Comparison of ENCODE assay signal across 25 cellular contexts in the genomic region with DNA sequence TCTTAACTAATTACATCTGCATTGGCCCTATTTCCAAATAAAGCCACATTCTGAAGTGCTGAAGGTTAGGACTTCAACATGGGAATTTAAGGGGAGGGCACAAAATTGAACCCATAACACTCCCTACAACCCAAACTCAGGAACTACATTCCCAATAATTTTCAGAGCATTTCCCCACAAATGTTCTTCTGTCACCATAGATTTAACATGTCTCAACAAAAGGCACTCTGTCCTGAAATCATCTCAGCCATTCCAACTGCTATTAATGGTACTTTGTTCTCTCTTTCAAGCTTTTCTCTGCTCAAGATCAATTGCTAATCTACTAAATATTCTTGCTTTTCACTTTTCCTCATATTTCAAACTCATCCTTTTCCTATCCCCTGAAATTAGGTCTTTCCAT.
"Had no signal": no experiment of that assay in that cellular context is flagged by ENCODE, and none has a peak within 500 bp of the region (broad histone marks: within the 10 kb centered on the region; RNA-seq: fewer than 3 reads in every experiment).

No MANE protein-coding gene starts in this region.

- H3K4me3 ChIP-seq: esophagus squamous epithelium, heart left ventricle had no signal

- H3K27ac ChIP-seq: brain microvascular endothelial cell, epithelial cell of prostate, esophagus squamous epithelium, heart left ventricle had no signal

- DNase-seq: activated CD4-positive, alpha-beta memory T cell treated with anti-CD3 and anti-CD28 coated beads, Interleukin-2, amount 10 ng/mL, durations not matched to agents 7 days and 5 days; activated CD4-positive, alpha-beta T cell treated with anti-CD3 and anti-CD28 coated beads for 1 hour; activated CD4-positive, alpha-beta T cell treated with anti-CD3 and anti-CD28 coated beads for 4 hours; activated CD4-positive, alpha-beta T cell treated with anti-CD3 and anti-CD28 coated beads, Interleukin-2, amount 10 ng/mL, durations not matched to agents 7 days and 5 days; activated CD4-positive, alpha-beta T cell treated with anti-CD3 and anti-CD28 coated beads, Interleukin-2, amount 50 U/mL, for 4 hours; activated CD8-positive, alpha-beta memory T cell treated with anti-CD3 and anti-CD28 coated beads, Interleukin-2, amount 50 U/mL, for 48 hours; activated gamma-delta T cell; activated naive CD4-positive, alpha-beta T cell; activated naive CD4-positive, alpha-beta T cell treated with anti-CD3 and anti-CD28 coated beads, Interleukin-2, amount 10 ng/mL, durations not matched to agents 7 days and 5 days; activated naive CD8-positive, alpha-beta T cell treated with anti-CD3 and anti-CD28 coated beads, Interleukin-2, amount 10 ng/mL, durations not matched to agents 7 days and 5 days; activated T-cell treated with anti-CD3 and anti-CD28 coated beads for 4 hours; activated T-cell treated with anti-CD3 and anti-CD28 coated beads, Interleukin-2, amount 50 U/mL, for 24 hours; activated T-cell treated with anti-CD3 and anti-CD28 coated beads, Interleukin-2, amount 50 U/mL, for 72 hours; anterior cingulate cortex; brain microvascular endothelial cell; cortex of kidney; dermis blood vessel endothelial cell; effector CD8-positive, alpha-beta T cell; esophagus squamous epithelium; glutamatergic neuron; heart left ventricle; T-helper 2 cell had no signal

- ATAC-seq: activated naive CD4-positive, alpha-beta T cell treated with anti-CD3 and anti-CD28 coated beads, Interleukin-2, amount 50 U/mL, for 72 hours; activated T-cell treated with anti-CD3 and anti-CD28 coated beads, Interleukin-2, amount 50 U/mL, for 72 hours; heart left ventricle; WTC11 had no signal

- H3K36me3 ChIP-seq: brain microvascular endothelial cell, esophagus squamous epithelium, heart left ventricle had no signal

- H3K27me3 ChIP-seq: brain microvascular endothelial cell had no signal

- H3K4me1 ChIP-seq: esophagus squamous epithelium, heart left ventricle had no signal
